Comparison of ENCODE assay signal across 18 cellular contexts in the genomic region with DNA sequence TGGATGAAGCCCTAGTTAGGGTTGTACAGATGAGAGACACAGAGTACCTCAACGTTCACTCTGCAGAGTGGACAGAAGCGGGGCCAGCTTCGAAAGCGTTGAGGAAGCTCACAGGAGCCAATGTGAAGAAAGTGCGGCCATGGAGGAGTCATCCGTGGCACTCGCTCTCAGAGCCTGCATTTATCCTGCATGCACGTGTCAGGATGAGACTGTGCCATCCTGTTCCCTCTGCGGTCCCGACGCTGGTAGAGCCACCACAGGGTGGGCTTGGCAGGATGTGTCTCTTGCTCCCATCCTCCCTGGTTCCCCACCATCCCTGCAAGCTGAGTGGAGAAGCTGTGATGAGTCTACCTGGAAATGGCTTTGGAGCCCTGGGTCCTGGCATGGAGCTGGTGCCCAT. TPM values are rescaled to one million over a fixed set of nuclear protein-coding genes. Genes with fewer than 3 reads are reported as not detected.
A peak's percentile ranks its signal among the peaks of the same experiment; 100 is the strongest.
DNase-seq lines count a peak whose midpoint lies in the region; ATAC-seq and TF ChIP-seq lines count a peak whose summit lies in the region.
"Had no signal": no experiment of that assay in that cellular context is flagged by ENCODE, and none has a peak within 500 bp of the region (broad histone marks: within the 10 kb centered on the region; RNA-seq: fewer than 3 reads in every experiment).

No MANE protein-coding gene starts in this region.

- peaks cover 5% of the 10 kb centered on the region for H3K79me1 ChIP-seq in neuronal stem cell (ENCODE audit: low read depth, low read length)

- peak overlapping the region; percentile 11 for H3K18ac ChIP-seq in neuronal stem cell (ENCODE audit: low read length)

- ATAC-seq in Right ventricle myocardium superior (ENCODE audit: poor library complexity) = no peak
- no peak for ATAC-seq in Right ventricle myocardium inferior
- ATAC-seq in T-cell (replicated peaks in 1 of 4) = no peak
- ATAC-seq: GM12878, K562 had no signal

- no peak overlapping the region for H3K4me3 Mint-ChIP-seq in chondrocyte (ENCODE audit: unreplicated experiment)
- H3K4me3 Mint-ChIP-seq in T-cell = no peak overlapping the region
- H3K4me3 Mint-ChIP-seq: CD8-positive, alpha-beta memory T cell had no signal

- no peak overlapping the region for H3K14ac ChIP-seq in neuronal stem cell (ENCODE audit: low read length)

- H3K27me3 ChIP-seq in neuronal stem cell (ENCODE audit: control insufficient read depth in 3 of 3, insufficient read depth in 3 of 3, low read depth in 1 of 3, low read length in 3 of 3) (no peaks in the 10 kb centered on the region), suprapubic skin (no peaks in the 10 kb centered on the region)
- H3K27me3 ChIP-seq: BLaER1 treated with 17β-estradiol and CSF1 and Interleukin-3, amounts not matched to agents 10 nM and 100 nM had no signal

- no peak overlapping the region for H4K8ac ChIP-seq in neuronal stem cell (ENCODE audit: low read depth, low read length)

- no peak for TF ChIP-seq POLR2A in suprapubic skin (IDR thresholded peaks at IDR 0.05)

- H2BK12ac ChIP-seq in neuronal stem cell (ENCODE audit: low read length) = no peak overlapping the region

- peak overlapping the region; percentile 16 for H2AK5ac ChIP-seq in neuronal stem cell (ENCODE audit: low read depth, low read length)

- H3K27me3 Mint-ChIP-seq in chondrocyte (ENCODE audit: low read depth) = no peaks in the 10 kb centered on the region
- no peaks in the 10 kb centered on the region for H3K27me3 Mint-ChIP-seq in T-cell
- H3K27me3 Mint-ChIP-seq: CD8-positive, alpha-beta memory T cell had no signal

- H2BK15ac ChIP-seq in neuronal stem cell (ENCODE audit: low read length) = no peak overlapping the region

- H3K9ac ChIP-seq in neuronal stem cell (ENCODE audit: low read depth, low read length, poor library complexity) = no peak overlapping the region
- H3K9ac ChIP-seq: BLaER1 treated with 17β-estradiol and CSF1 and Interleukin-3, amounts not matched to agents 10 nM and 100 nM had no signal

- no peak for TF ChIP-seq CTCF in chondrocyte (IDR thresholded peaks at IDR 0.05)
- TF ChIP-seq CTCF in suprapubic skin (IDR thresholded peaks at IDR 0.05) = no peak

- H3K27ac Mint-ChIP-seq in chondrocyte (ENCODE audit: unreplicated experiment) (no peak overlapping the region), T-cell (no peak overlapping the region)

- H3K23ac ChIP-seq in neuronal stem cell (ENCODE audit: low read depth, low read length, poor library complexity) = peak overlapping the region; percentile 8

- H3K9me3 ChIP-seq in neuronal stem cell (replicated peaks in 1 of 2; ENCODE audit: control insufficient read depth in 2 of 2, insufficient read depth in 1 of 2, low read depth in 1 of 2, low read length in 2 of 2) (no peaks in the 10 kb centered on the region), suprapubic skin (no peaks in the 10 kb centered on the region)
- H3K9me3 ChIP-seq: BLaER1 treated with 17β-estradiol and CSF1 and Interleukin-3, amounts not matched to agents 10 nM and 100 nM had no signal

- H2AFZ ChIP-seq in neuronal stem cell (ENCODE audit: low read length) = no peak overlapping the region
- H2AFZ ChIP-seq: PC-9 had no signal

- H3K9me3 Mint-ChIP-seq in chondrocyte (ENCODE audit: low read depth) (no peaks in the 10 kb centered on the region), T-cell (no peaks in the 10 kb centered on the region)
- H3K9me3 Mint-ChIP-seq: CD8-positive, alpha-beta memory T cell had no signal

- intact Hi-C loops in Right ventricle myocardium superior (cut with DNase I) (no loop called here), Right ventricle myocardium inferior (cut with DNase I) (no loop called here)

- TF ChIP-seq EP300 in suprapubic skin (IDR thresholded peaks at IDR 0.05) = no peak

- H3K4ac ChIP-seq in neuronal stem cell (ENCODE audit: low read length) = no peak overlapping the region

- H3K4me1 Mint-ChIP-seq in chondrocyte (ENCODE audit: low read depth) = peaks cover 10% of the 10 kb centered on the region
- peaks cover 27 to 35% (median 34%) of the 10 kb centered on the region in 3 donors for H3K4me1 Mint-ChIP-seq in T-cell

- H2BK5ac ChIP-seq in neuronal stem cell (ENCODE audit: low read length) = no peak overlapping the region

- CTCF ChIA-PET in T-cell (lab: Charles Lee) = no interaction called here

- H3K4me3 ChIP-seq in neuronal stem cell (ENCODE audit: low read length in 2 of 2) (no peak overlapping the region), suprapubic skin (no peak overlapping the region)
- H3K4me3 ChIP-seq: BLaER1 treated with 17β-estradiol and CSF1 and Interleukin-3, amounts not matched to agents 10 nM and 100 nM; GM12878; K562; PC-9 had no signal

- POLR2A ChIA-PET in T-cell (lab: Charles Lee) = interaction anchor here in 1 of 2 donors (0.5 kb wide), 1 partner anchor 84 kb away, joined by 13 read pairs; no protein-coding TSS in a partner anchor

- no peak overlapping the region for H3K4me2 ChIP-seq in neuronal stem cell (ENCODE audit: insufficient read depth, low read length, poor library complexity, severe bottlenecking)
- H3K4me2 ChIP-seq: BLaER1 treated with 17β-estradiol and CSF1 and Interleukin-3, amounts not matched to agents 10 nM and 100 nM; PC-9 had no signal

- H3K36me3 ChIP-seq in neuronal stem cell (replicated peaks in 1 of 2; ENCODE audit: control insufficient read depth in 2 of 2, insufficient read depth in 2 of 2, low read length in 2 of 2) = peaks cover 7 to 69% of the 10 kb centered on the region in 2 donors
- H3K36me3 ChIP-seq in suprapubic skin = peaks cover 10% of the 10 kb centered on the region

- no peak overlapping the region for H4K91ac ChIP-seq in neuronal stem cell (ENCODE audit: low read depth, low read length, poor library complexity)

- H3K4me1 ChIP-seq in neuronal stem cell (ENCODE audit: control insufficient read depth in 2 of 2, insufficient read depth in 1 of 2, low read depth in 1 of 2, low read length in 2 of 2) (peaks cover 17 to 26% of the 10 kb centered on the region in 2 donors), suprapubic skin (peaks cover 47% of the 10 kb centered on the region)

- WGBS in neuronal stem cell (ENCODE audit: extremely low coverage in 2 of 2, insufficient read length in 2 of 2, insufficient replicate concordance in 1 of 2), 2 donors = no CpG with 5 or more reads among the region's 11 CpGs
- WGBS in suprapubic skin = 79% methylated on average over 11 of the region's 11 CpGs

- no peak overlapping the region for H3K27ac ChIP-seq in neuronal stem cell (replicated peaks; ENCODE audit: low read length)
- no peak overlapping the region for H3K27ac ChIP-seq in suprapubic skin
- H3K27ac ChIP-seq: BLaER1 treated with 17β-estradiol and CSF1 and Interleukin-3, amounts not matched to agents 10 nM and 100 nM; PC-9 had no signal

- H3K36me3 Mint-ChIP-seq in chondrocyte (ENCODE audit: low read depth) = no peaks in the 10 kb centered on the region
- H3K36me3 Mint-ChIP-seq in T-cell = peaks cover 4% of the 10 kb centered on the region

- DNase-seq in Right ventricle myocardium superior = peak; percentile 33
- no peak for DNase-seq in Right ventricle myocardium inferior (ENCODE audit: missing footprints)
- peak; percentile 66 for DNase-seq in chondrocyte (ENCODE audit: low spot score)
- no peak for DNase-seq in neuronal stem cell (ENCODE audit: low spot score)
- peak; percentile 35 to 54 for DNase-seq in suprapubic skin (ENCODE audit: low spot score in 2 of 2)
- DNase-seq in T-cell = no peak
- DNase-seq in NCI-H2107 (lab: John Stamatoyannopoulos, UW) = no peak
- no peak for DNase-seq in DMS53 treated with DMSO at 0.1 percent for 48 hours (lab: John Stamatoyannopoulos, UW; ENCODE audit: unreplicated experiment)
- DNase-seq: CD8-positive, alpha-beta memory T cell; GDM1; NCI-H1417 treated with DMSO at 0.1 percent for 48 hours; NCI-H1930; NCI-H748 treated with DMSO at 0.1 percent for 48 hours; PC-9; SHP77 had no signal

- H2BK120ac ChIP-seq in neuronal stem cell (ENCODE audit: low read depth, low read length) = no peak overlapping the region

RNA-seq across cellular contexts. Expression of gene KLHL25, which starts 39.3 kb away (rescaled TPM):
- total RNA-seq in Right ventricle myocardium superior (4.1 TPM), Right ventricle myocardium inferior (4.5 TPM), chondrocyte (3.4 to 3.8 TPM (median 3.4 TPM) in 3 replicates), suprapubic skin (10 to 100 TPM; 14.4 to 24.8 (median 18.5) TPM), T-cell (10 to 100 TPM in 4 of 5 donors, 1 to 10 TPM in 1; 7.9 to 16.7 (median 13.6) TPM)
- polyA plus RNA-seq in neuronal stem cell (2013, experiment 1 of 2) = 5.8 TPM
- polyA plus RNA-seq in neuronal stem cell (2013, experiment 2 of 2) = 5.8 TPM

Comparison
In these comparisons a context has a peak if more than half of its experiments do, and no peak if none do; other contexts are left out.
1. DNase-seq: peak in Right ventricle myocardium superior (single experiment), chondrocyte (single experiment) and suprapubic skin (2 of 2); none in Right ventricle myocardium inferior (single experiment), neuronal stem cell (single experiment), T-cell (0 of 34), NCI-H2107 (single experiment) and DMS53 treated with DMSO at 0.1 percent for 48 hours (single experiment).